In the genomic region with DNA sequence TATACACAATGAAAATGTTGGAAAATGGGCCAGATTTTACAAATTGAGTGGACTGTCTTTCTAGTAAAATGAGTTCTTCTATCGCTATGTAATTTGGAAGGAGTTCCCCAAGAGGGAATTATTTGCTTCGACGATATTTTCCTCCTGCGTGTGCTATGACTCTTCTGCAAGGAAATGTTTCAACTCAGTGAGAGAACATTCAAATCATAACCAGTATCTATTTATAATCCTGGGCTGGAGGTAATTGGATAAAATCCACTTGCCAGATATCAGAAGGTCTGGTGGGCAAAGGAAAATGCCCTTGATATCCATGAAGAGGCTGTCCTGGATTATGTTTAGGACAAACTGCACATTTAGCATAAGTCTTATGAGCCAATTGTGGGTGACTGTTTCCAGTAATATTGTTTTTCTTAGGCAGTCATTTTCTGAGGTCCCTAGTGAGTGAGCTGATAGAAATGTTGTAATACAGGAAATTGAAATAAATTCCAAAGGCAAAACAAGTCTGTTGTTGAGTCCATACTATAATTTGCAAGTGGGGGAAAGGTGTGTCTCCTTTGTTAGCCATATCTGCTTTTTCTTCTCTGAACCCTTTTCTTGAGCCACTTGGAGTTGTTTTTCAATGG, we compare ENCODE assay signal across 16 cellular contexts. TPM values are rescaled to one million over a fixed set of nuclear protein-coding genes. Genes with fewer than 3 reads are reported as not detected.
DNase-seq lines count a peak whose midpoint lies in the region; ATAC-seq and TF ChIP-seq lines count a peak whose summit lies in the region.
"Had no signal": no experiment of that assay in that cellular context is flagged by ENCODE, and none has a peak within 500 bp of the region (broad histone marks: within the 10 kb centered on the region; RNA-seq: fewer than 3 reads in every experiment).

No MANE protein-coding gene starts in this region.

- intact Hi-C loops in MCF 10A (cut with micrococcal nuclease) = no loop called here

- H3K36me3 Mint-ChIP-seq in MCF 10A (ENCODE audit: insufficient read depth, unreplicated experiment) = peaks cover 17% of the 10 kb centered on the region
- peaks cover 42 to 55% of the 10 kb centered on the region in 2 donors for H3K36me3 Mint-ChIP-seq in stimulated activated naive B cell treated with anti-CD40 and anti-IgM and Interleukin-4, amounts not matched to agents 10 μg/mL and 1 μg/mL and 100 μg/mL, for 72 hours

- ATAC-seq in gastroesophageal sphincter = peak; percentile 66
- no peak for ATAC-seq in stimulated activated naive B cell treated with anti-CD40 and anti-IgM and Interleukin-4, amounts not matched to agents 10 μg/mL and 1 μg/mL and 100 μg/mL, for 72 hours (replicated peaks)
- ATAC-seq: activated CD4-positive, CD25-positive, alpha-beta regulatory T cell treated with anti-CD3 and anti-CD28 coated beads, Interleukin-2, amount 50 U/mL, for 24 hours; GM12878; Panc1 had no signal

- H3K27ac Mint-ChIP-seq in MCF 10A (ENCODE audit: low read depth, unreplicated experiment) = no peak overlapping the region
- H3K27ac Mint-ChIP-seq in stimulated activated naive B cell treated with anti-CD40 and anti-IgM and Interleukin-4, amounts not matched to agents 10 μg/mL and 1 μg/mL and 100 μg/mL, for 72 hours = no peak overlapping the region
- H3K27ac Mint-ChIP-seq: activated naive CD8-positive, alpha-beta T cell treated with anti-CD3 and anti-CD28 coated beads, Interleukin-2, amount 10 ng/mL, durations not matched to agents 7 days and 5 days had no signal

- TF ChIP-seq EP300 in gastroesophageal sphincter (IDR thresholded peaks at IDR 0.05) = no peak

- CTCF ChIA-PET in MCF 10A (lab: Yijun Ruan, JAX) = interaction anchor here (0.6 to 1.2 kb wide), 2 partner anchors 12 to 26 kb away, joined by 3 to 4 read pairs; no protein-coding TSS in a partner anchor

- POLR2A ChIA-PET in MCF 10A (lab: Yijun Ruan, JAX) = no interaction called here

- BruUV-seq in MCF 10A (replicated peaks; lab: Mats Ljungman, UMichigan) = no TSS peak

- DNase-seq in GM03348 (ENCODE audit: low spot score) = peak; percentile 46
- peak; percentile 20 for DNase-seq in MCF 10A (ENCODE audit: unreplicated experiment)
- DNase-seq in skeletal muscle cell (ENCODE audit: low read depth) = peak; percentile 31
- DNase-seq in stimulated activated naive B cell treated with anti-CD40 and anti-IgM and Interleukin-4, amounts not matched to agents 10 μg/mL and 1 μg/mL and 100 μg/mL, for 72 hours = no peak
- DNase-seq in HK-2 (ENCODE audit: unreplicated experiment) = no peak
- no peak for DNase-seq in NCI-H1048 (lab: John Stamatoyannopoulos, UW)
- no peak for DNase-seq in DMS153 (lab: John Stamatoyannopoulos, UW)
- DNase-seq: activated naive CD8-positive, alpha-beta T cell treated with anti-CD3 and anti-CD28 coated beads, Interleukin-2, amount 10 ng/mL, durations not matched to agents 7 days and 5 days; DND-41; NCI-H1436; NCI-H510A treated with DMSO at 0.1 percent for 48 hours had no signal

- H3K27me3 Mint-ChIP-seq in MCF 10A (ENCODE audit: insufficient read depth, unreplicated experiment) = no peaks in the 10 kb centered on the region
- H3K27me3 Mint-ChIP-seq in stimulated activated naive B cell treated with anti-CD40 and anti-IgM and Interleukin-4, amounts not matched to agents 10 μg/mL and 1 μg/mL and 100 μg/mL, for 72 hours = no peaks in the 10 kb centered on the region
- H3K27me3 Mint-ChIP-seq: activated naive CD8-positive, alpha-beta T cell treated with anti-CD3 and anti-CD28 coated beads, Interleukin-2, amount 10 ng/mL, durations not matched to agents 7 days and 5 days had no signal

- TF ChIP-seq POLR2A in gastroesophageal sphincter (IDR thresholded peaks at IDR 0.05) = no peak

- H3K9me3 Mint-ChIP-seq in MCF 10A (ENCODE audit: unreplicated experiment) = no peaks in the 10 kb centered on the region
- peaks cover 3 to 7% of the 10 kb centered on the region in 2 donors for H3K9me3 Mint-ChIP-seq in stimulated activated naive B cell treated with anti-CD40 and anti-IgM and Interleukin-4, amounts not matched to agents 10 μg/mL and 1 μg/mL and 100 μg/mL, for 72 hours

- 70 to 96% methylated on average over 3 to 4 of the region's 4 CpGs for WGBS in gastroesophageal sphincter (ENCODE audit: low coverage in 1 of 2), 2 donors

- no peak overlapping the region for H3K4me3 ChIP-seq in gastroesophageal sphincter
- no peak overlapping the region for H3K4me3 ChIP-seq in skeletal muscle cell (ENCODE audit: low read depth, low read length)
- H3K4me3 ChIP-seq: BLaER1, GM12878 had no signal

- TF ChIP-seq CTCF in MCF 10A (IDR thresholded peaks at IDR 0.05; ENCODE audit: unreplicated experiment) (no peak), gastroesophageal sphincter (IDR thresholded peaks at IDR 0.05) (no peak)

- no peak overlapping the region for H3K4me3 Mint-ChIP-seq in MCF 10A (ENCODE audit: unreplicated experiment)
- H3K4me3 Mint-ChIP-seq in stimulated activated naive B cell treated with anti-CD40 and anti-IgM and Interleukin-4, amounts not matched to agents 10 μg/mL and 1 μg/mL and 100 μg/mL, for 72 hours = no peak overlapping the region
- H3K4me3 Mint-ChIP-seq: activated naive CD8-positive, alpha-beta T cell treated with anti-CD3 and anti-CD28 coated beads, Interleukin-2, amount 10 ng/mL, durations not matched to agents 7 days and 5 days had no signal

- no peaks in the 10 kb centered on the region for H3K4me1 Mint-ChIP-seq in MCF 10A (ENCODE audit: insufficient read depth, unreplicated experiment)
- H3K4me1 Mint-ChIP-seq in stimulated activated naive B cell treated with anti-CD40 and anti-IgM and Interleukin-4, amounts not matched to agents 10 μg/mL and 1 μg/mL and 100 μg/mL, for 72 hours = peaks cover 5 to 7% of the 10 kb centered on the region in 2 donors
- H3K4me1 Mint-ChIP-seq: activated naive CD8-positive, alpha-beta T cell treated with anti-CD3 and anti-CD28 coated beads, Interleukin-2, amount 10 ng/mL, durations not matched to agents 7 days and 5 days had no signal

- no peaks in the 10 kb centered on the region for H3K9me3 ChIP-seq in gastroesophageal sphincter

- no peaks in the 10 kb centered on the region for H3K27me3 ChIP-seq in gastroesophageal sphincter
- H3K27me3 ChIP-seq: BLaER1 had no signal

- no peak overlapping the region for H3K27ac ChIP-seq in gastroesophageal sphincter
- H3K27ac ChIP-seq: BLaER1 had no signal

- no peaks in the 10 kb centered on the region for H3K4me1 ChIP-seq in gastroesophageal sphincter
- H3K4me1 ChIP-seq: BLaER1 had no signal

- H3K36me3 ChIP-seq in gastroesophageal sphincter = peaks cover 0 to 8% of the 10 kb centered on the region in 2 donors

RNA-seq across cellular contexts. Expression of a gene that starts 17.8 kb away (rescaled TPM):
- total RNA-seq in MCF 10A (2022) (12.2 and 14.1 TPM in 2 replicates), gastroesophageal sphincter (1 to 10 TPM; 4.4 to 7.7 (median 6.6) TPM)

Comparison
In these comparisons a context has a peak if more than half of its experiments do, and no peak if none do; other contexts are left out.
1. DNase-seq: peak in GM03348 (single experiment), MCF 10A (single experiment) and skeletal muscle cell (single experiment); none in stimulated activated naive B cell treated with anti-CD40 and anti-IgM and Interleukin-4, amounts not matched to agents 10 μg/mL and 1 μg/mL and 100 μg/mL, for 72 hours (single experiment), HK-2 (single experiment), NCI-H1048 (single experiment) and DMS153 (single experiment).